In genomic region chr18:3864669-3865298, GRCh38 we compare ENCODE assay signal across 2 cellular contexts.
TF ChIP-seq lines count a peak whose summit lies in the region.

No MANE protein-coding gene starts in this region.

TF ChIP-seq in IMR-90, 13 proteins besides CTCF, POLR2A, EP300 and RAD21:
- TF ChIP-seq CEBPB (IDR thresholded peaks at IDR 0.05; ENCODE audit: low read depth, low read length) (peak; percentile 80), SMC3 (IDR thresholded peaks at IDR 0.05; ENCODE audit: low read depth, low read length) (no peak)

TF ChIP-seq in K562, 482 proteins besides CTCF, POLR2A, EP300 and RAD21:
- TF ChIP-seq CBX1 (IDR thresholded peaks at IDR 0.05; ENCODE audit: low read depth) (no peak), CEBPB (tag; IDR thresholded peaks at IDR 0.05) (peak; percentile 68), CEBPG (CRISPR knock-in tag; IDR thresholded peaks at IDR 0.05) (no peak), CEBPG (tag; conservative IDR thresholded peaks at IDR 0.05 in 1 of 2, IDR thresholded peaks at IDR 0.05 in 1 of 2) (peak; percentile 34 to 87; a peak in 3 of 4 replicates)
